Comparison of ENCODE assay signal across 17 cellular contexts in the genomic region with DNA sequence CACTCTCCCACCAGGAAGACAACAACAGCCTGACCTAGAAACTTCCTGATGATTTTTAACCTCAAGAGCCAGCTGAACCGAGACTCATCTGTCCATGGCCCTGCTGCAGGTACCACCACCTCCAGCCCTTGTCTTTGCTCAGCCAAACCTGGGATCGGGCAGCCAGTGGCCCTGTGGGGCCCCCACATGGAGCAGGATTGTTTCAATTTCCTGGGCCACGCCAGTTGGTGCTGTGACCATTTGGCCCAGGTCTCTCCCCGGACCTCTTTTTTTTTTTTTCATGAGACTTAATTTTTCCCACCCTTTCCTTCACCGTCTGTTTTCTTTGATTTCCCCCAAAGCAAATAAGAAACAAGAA. TPM values are rescaled to one million over a fixed set of nuclear protein-coding genes. Genes with fewer than 3 reads are reported as not detected.
DNase-seq lines count a peak whose midpoint lies in the region; ATAC-seq and TF ChIP-seq lines count a peak whose summit lies in the region.
"Had no signal": no experiment of that assay in that cellular context is flagged by ENCODE, and none has a peak within 500 bp of the region (broad histone marks: within the 10 kb centered on the region; RNA-seq: fewer than 3 reads in every experiment).

No MANE protein-coding gene starts in this region.

- H3K4me3 Mint-ChIP-seq in activated CD4-positive, alpha-beta memory T cell treated with anti-CD3 and anti-CD28 coated beads, Interleukin-2, amount 10 ng/mL, durations not matched to agents 7 days and 5 days, result no peak overlapping the region
- H3K4me3 Mint-ChIP-seq: activated CD8-positive, alpha-beta T cell treated with anti-CD3 and anti-CD28 coated beads, Interleukin-2, amount 10 ng/mL, durations not matched to agents 7 days and 5 days had no signal

- H3K9me3 ChIP-seq in AG04450 (ENCODE audit: control insufficient read depth, insufficient read depth, low read length) (no peaks in the 10 kb centered on the region; the same call in 1 of the 2 replicates), mucosa of stomach (ENCODE audit: control insufficient read depth, low read length) (no peaks in the 10 kb centered on the region), aorta (ENCODE audit: control insufficient read depth, low read length) (no peaks in the 10 kb centered on the region)
- H3K9me3 ChIP-seq: neutrophil had no signal

- H3K27ac Mint-ChIP-seq in activated CD4-positive, alpha-beta memory T cell treated with anti-CD3 and anti-CD28 coated beads, Interleukin-2, amount 10 ng/mL, durations not matched to agents 7 days and 5 days, result no peak overlapping the region
- H3K27ac Mint-ChIP-seq: activated CD8-positive, alpha-beta T cell treated with anti-CD3 and anti-CD28 coated beads, Interleukin-2, amount 10 ng/mL, durations not matched to agents 7 days and 5 days had no signal

- no peak for ATAC-seq in aorta (ENCODE audit: low FRiP score)
- ATAC-seq: activated CD8-positive, alpha-beta T cell treated with anti-CD3 and anti-CD28 coated beads, Interleukin-2, amount 10 ng/mL, durations not matched to agents 7 days and 5 days had no signal

- no peaks in the 10 kb centered on the region for H3K9me3 Mint-ChIP-seq in activated CD4-positive, alpha-beta memory T cell treated with anti-CD3 and anti-CD28 coated beads, Interleukin-2, amount 10 ng/mL, durations not matched to agents 7 days and 5 days

- CTCF ChIA-PET in AG04450 (lab: Charles Lee), result no interaction called here
- CTCF ChIA-PET in activated CD4-positive, alpha-beta memory T cell treated with anti-CD3 and anti-CD28 coated beads, Interleukin-2, amount 10 ng/mL, durations not matched to agents 7 days and 5 days (lab: Charles Lee), result no interaction called here

- peaks cover 18% of the 10 kb centered on the region for H3K4me1 ChIP-seq in mucosa of stomach (ENCODE audit: control insufficient read depth, insufficient read depth, low read length)
- H3K4me1 ChIP-seq in aorta (ENCODE audit: control insufficient read depth in 1 of 2, insufficient read depth in 2 of 2, low read length in 2 of 2), result no peaks in the 10 kb centered on the region

- in situ Hi-C loops in brain microvascular endothelial cell (cut with HindIII; ENCODE audit: low pct_ligation_motif_present, low sequenced_read_pairs), result no loop called here

- intact Hi-C loops in aorta (cut with DNase I), result no loop called here

- TF ChIP-seq CTCF in AG04450 (IDR thresholded peaks at IDR 0.05; ENCODE audit: low read depth, low read length), result no peak
- no peak for TF ChIP-seq CTCF in brain microvascular endothelial cell (IDR thresholded peaks at IDR 0.05; ENCODE audit: low read depth, low read length, missing control alignments)

- H3K36me3 ChIP-seq in brain microvascular endothelial cell (replicated peaks), result no peaks in the 10 kb centered on the region
- no peaks in the 10 kb centered on the region for H3K36me3 ChIP-seq in mucosa of stomach (ENCODE audit: control insufficient read depth, insufficient read depth, low read length)
- no peaks in the 10 kb centered on the region for H3K36me3 ChIP-seq in aorta (ENCODE audit: control insufficient read depth in 1 of 2, insufficient read depth in 2 of 2, low read length in 1 of 2)
- H3K36me3 ChIP-seq: neutrophil had no signal

- H3K9ac ChIP-seq in mucosa of stomach (ENCODE audit: low read length), result peak overlapping the region; percentile 1

- H3K36me3 Mint-ChIP-seq in activated CD4-positive, alpha-beta memory T cell treated with anti-CD3 and anti-CD28 coated beads, Interleukin-2, amount 10 ng/mL, durations not matched to agents 7 days and 5 days (ENCODE audit: low read depth), result peaks cover 14% of the 10 kb centered on the region

- peaks cover 24% of the 10 kb centered on the region for H3K27me3 Mint-ChIP-seq in activated CD4-positive, alpha-beta memory T cell treated with anti-CD3 and anti-CD28 coated beads, Interleukin-2, amount 10 ng/mL, durations not matched to agents 7 days and 5 days

- H3K27me3 ChIP-seq in AG04450 (ENCODE audit: control insufficient read depth, insufficient read depth, low read length) (no peaks in the 10 kb centered on the region), brain microvascular endothelial cell (replicated peaks) (peaks cover 83% of the 10 kb centered on the region), mucosa of stomach (ENCODE audit: control insufficient read depth, insufficient read depth, low read length) (peaks cover 88% of the 10 kb centered on the region), aorta (ENCODE audit: control insufficient read depth in 1 of 2, insufficient read depth in 2 of 2, low read length in 1 of 2) (no peaks in the 10 kb centered on the region)

- H3K27ac ChIP-seq in AG04450 (ENCODE audit: low read depth, low read length), result peak overlapping the region; percentile 89
- no peak overlapping the region for H3K27ac ChIP-seq in brain microvascular endothelial cell
- H3K27ac ChIP-seq in aorta (ENCODE audit: low read depth in 1 of 2, low read length in 2 of 2), result no peak overlapping the region
- H3K27ac ChIP-seq: neutrophil had no signal

- H3K4me3 ChIP-seq in AG04450 (ENCODE audit: low read depth, low read length) (peak overlapping the region; percentile 63), brain microvascular endothelial cell (ENCODE audit: low read depth, low read length) (peak overlapping the region; percentile 9), mucosa of stomach (ENCODE audit: low read length) (no peak overlapping the region), aorta (ENCODE audit: low read length in 2 of 2) (no peak overlapping the region)

- DNase-seq in AG04450 (ENCODE audit: low read depth, low spot score) (no peak), brain microvascular endothelial cell (no peak), aorta (no peak), CD1c-positive myeloid dendritic cell (ENCODE audit: extremely low spot score) (no peak)
- DNase-seq in activated CD4-positive, alpha-beta memory T cell treated with anti-CD3 and anti-CD28 coated beads, Interleukin-2, amount 10 ng/mL, durations not matched to agents 7 days and 5 days, result no peak
- DNase-seq: activated CD8-positive, alpha-beta T cell treated with anti-CD3 and anti-CD28 coated beads, Interleukin-2, amount 10 ng/mL, durations not matched to agents 7 days and 5 days; activated naive CD4-positive, alpha-beta T cell; DMS53; KBM-7; NCI-H1436; NCI-H526 treated with DMSO at 0.1 percent for 48 hours; SHP77; T1000 had no signal

- peaks cover 21% of the 10 kb centered on the region for H3K4me1 Mint-ChIP-seq in activated CD4-positive, alpha-beta memory T cell treated with anti-CD3 and anti-CD28 coated beads, Interleukin-2, amount 10 ng/mL, durations not matched to agents 7 days and 5 days

- POLR2A ChIA-PET in AG04450 (lab: Yijun Ruan, JAX), result no interaction called here
- POLR2A ChIA-PET in activated CD4-positive, alpha-beta memory T cell treated with anti-CD3 and anti-CD28 coated beads, Interleukin-2, amount 10 ng/mL, durations not matched to agents 7 days and 5 days (lab: Charles Lee), result interaction anchor here (1.3 kb wide), 1 partner anchor 16 kb away, joined by 3 read pairs; no protein-coding TSS in a partner anchor

- WGBS in aorta, 2 donors, result 34 to 65% methylated on average over 5 of the region's 5 CpGs

RNA-seq across cellular contexts. Expression of gene HOXB2, which starts 8.3 kb away (rescaled TPM):
- polyA plus RNA-seq in AG04450 (2011; rRNA removed) (16.3 and 17.9 TPM in 2 replicates), aorta (10 to 100 TPM in 1 of 2 donors, 1 to 10 TPM in 1; 7.6 to 61.0 TPM)
- 7.4 and 10.2 TPM in 2 replicates for polyA minus RNA-seq in AG04450 (2011; rRNA and poly(A)+ RNA removed)
- 10 to 100 TPM; 25.4 to 36.9 TPM for total RNA-seq in aorta
- total RNA-seq in activated CD4-positive, alpha-beta memory T cell treated with anti-CD3 and anti-CD28 coated beads, Interleukin-2, amount 10 ng/mL, durations not matched to agents 7 days and 5 days, result 10 to 100 TPM; 20.3 to 20.9 TPM

RNA-seq across cellular contexts. Expression of gene HOXB1, which starts 22.4 kb away (rescaled TPM):
- polyA plus RNA-seq in AG04450 (2011; rRNA removed) (not detected in 2 replicates), aorta (under 1 TPM in 1 of 2 donors, not detected in 1; 0.63 TPM)
- polyA minus RNA-seq in AG04450 (2011; rRNA and poly(A)+ RNA removed), result not detected in 2 replicates
- not detected for total RNA-seq in aorta
- total RNA-seq in activated CD4-positive, alpha-beta memory T cell treated with anti-CD3 and anti-CD28 coated beads, Interleukin-2, amount 10 ng/mL, durations not matched to agents 7 days and 5 days, result not detected
- total RNA-seq: activated CD8-positive, alpha-beta T cell treated with anti-CD3 and anti-CD28 coated beads, Interleukin-2, amount 10 ng/mL, durations not matched to agents 7 days and 5 days; chondrocyte; fibroblast of villous mesenchyme had no signal

RNA-seq across cellular contexts. Expression of gene HOXB4, which starts 25.0 kb away (rescaled TPM):
- 5.8 and 6.1 TPM in 2 replicates for polyA plus RNA-seq in AG04450 (2011; rRNA removed)
- 8.2 and 9.9 TPM in 2 replicates for polyA minus RNA-seq in AG04450 (2011; rRNA and poly(A)+ RNA removed)
- total RNA-seq in aorta, result 10 to 100 TPM in 1 of 2 donors, 1 to 10 TPM in 1; 6.6 to 17.9 TPM
- 10 to 100 TPM in 1 of 2 donors, 1 to 10 TPM in 1; 1.4 to 11.5 TPM for polyA plus RNA-seq in aorta
- 1 to 10 TPM; 6.2 to 7.0 TPM for total RNA-seq in activated CD4-positive, alpha-beta memory T cell treated with anti-CD3 and anti-CD28 coated beads, Interleukin-2, amount 10 ng/mL, durations not matched to agents 7 days and 5 days
- total RNA-seq: chondrocyte had no signal

RNA-seq across cellular contexts. Expression of gene HOXB3, which starts 36.9 kb away (rescaled TPM):
- polyA plus RNA-seq in AG04450 (2011; rRNA removed), result 28.3 and 33.0 TPM in 2 replicates
- 12.3 and 12.5 TPM in 2 replicates for polyA minus RNA-seq in AG04450 (2011; rRNA and poly(A)+ RNA removed)
- 10 to 100 TPM; 20.0 to 62.9 TPM for total RNA-seq in aorta
- polyA plus RNA-seq in aorta, result 10 to 100 TPM in 1 of 2 donors, 1 to 10 TPM in 1; 2.4 to 30.5 TPM
- 10 to 100 TPM; 10.8 to 12.1 TPM for total RNA-seq in activated CD4-positive, alpha-beta memory T cell treated with anti-CD3 and anti-CD28 coated beads, Interleukin-2, amount 10 ng/mL, durations not matched to agents 7 days and 5 days

RNA-seq across cellular contexts. Expression of gene HOXB5, which starts 40.4 kb away (rescaled TPM):
- polyA plus RNA-seq in AG04450 (2011; rRNA removed) (9.4 and 9.8 TPM in 2 replicates), aorta (1 to 10 TPM in 1 of 2 donors, not detected in 1; 3.6 TPM)
- 4.2 and 4.4 TPM in 2 replicates for polyA minus RNA-seq in AG04450 (2011; rRNA and poly(A)+ RNA removed)
- 1 to 10 TPM; 1.4 to 5.9 TPM for total RNA-seq in aorta
- under 1 TPM in 1 of 2 experiments, not detected in 1; 0.20 TPM for total RNA-seq in activated CD4-positive, alpha-beta memory T cell treated with anti-CD3 and anti-CD28 coated beads, Interleukin-2, amount 10 ng/mL, durations not matched to agents 7 days and 5 days
- total RNA-seq: activated CD8-positive, alpha-beta T cell treated with anti-CD3 and anti-CD28 coated beads, Interleukin-2, amount 10 ng/mL, durations not matched to agents 7 days and 5 days; chondrocyte had no signal

Comparison
In these comparisons a context has a peak if more than half of its experiments do, and no peak if none do; other contexts are left out.
1. H3K4me3 ChIP-seq: peak in AG04450 (single experiment) and brain microvascular endothelial cell (single experiment); none in mucosa of stomach (single experiment) and aorta (0 of 2).